9 cellular contexts compared by ENCODE assay signal in genomic region chr1:153213519-153213918, GRCh38. TPM values are rescaled to one million over a fixed set of nuclear protein-coding genes. Genes with fewer than 3 reads are reported as not detected.
"Had no signal": no experiment of that assay in that cellular context is flagged by ENCODE, and none has a peak within 500 bp of the region (broad histone marks: within the 10 kb centered on the region; RNA-seq: fewer than 3 reads in every experiment).

No MANE protein-coding gene starts in this region.

- FAIRE-seq: G401.6, GM12878, GM12891, GM12892, GM18507, GM19239 had no signal

- DNase-seq: GDM1, GF-D8 had no signal

- H3K4me3 ChIP-seq: GM12878 had no signal

- ATAC-seq: GM12878 had no signal

RNA-seq across cellular contexts. Expression of gene PRR9, which starts 3.9 kb away (rescaled TPM):
- total RNA-seq: G401, GM12878 had no signal
- polyA plus RNA-seq: GM12878 had no signal

RNA-seq across cellular contexts. Expression of gene LELP1, which starts 10.3 kb away (rescaled TPM):
- total RNA-seq: G401, GM12878 had no signal
- polyA plus RNA-seq: GM12878 had no signal

RNA-seq across cellular contexts. Expression of gene LORICRIN, which starts 46.0 kb away (rescaled TPM):
- total RNA-seq: G401 had no signal
